Comparison of ENCODE assay signal across 8 cellular contexts in the genomic region with DNA sequence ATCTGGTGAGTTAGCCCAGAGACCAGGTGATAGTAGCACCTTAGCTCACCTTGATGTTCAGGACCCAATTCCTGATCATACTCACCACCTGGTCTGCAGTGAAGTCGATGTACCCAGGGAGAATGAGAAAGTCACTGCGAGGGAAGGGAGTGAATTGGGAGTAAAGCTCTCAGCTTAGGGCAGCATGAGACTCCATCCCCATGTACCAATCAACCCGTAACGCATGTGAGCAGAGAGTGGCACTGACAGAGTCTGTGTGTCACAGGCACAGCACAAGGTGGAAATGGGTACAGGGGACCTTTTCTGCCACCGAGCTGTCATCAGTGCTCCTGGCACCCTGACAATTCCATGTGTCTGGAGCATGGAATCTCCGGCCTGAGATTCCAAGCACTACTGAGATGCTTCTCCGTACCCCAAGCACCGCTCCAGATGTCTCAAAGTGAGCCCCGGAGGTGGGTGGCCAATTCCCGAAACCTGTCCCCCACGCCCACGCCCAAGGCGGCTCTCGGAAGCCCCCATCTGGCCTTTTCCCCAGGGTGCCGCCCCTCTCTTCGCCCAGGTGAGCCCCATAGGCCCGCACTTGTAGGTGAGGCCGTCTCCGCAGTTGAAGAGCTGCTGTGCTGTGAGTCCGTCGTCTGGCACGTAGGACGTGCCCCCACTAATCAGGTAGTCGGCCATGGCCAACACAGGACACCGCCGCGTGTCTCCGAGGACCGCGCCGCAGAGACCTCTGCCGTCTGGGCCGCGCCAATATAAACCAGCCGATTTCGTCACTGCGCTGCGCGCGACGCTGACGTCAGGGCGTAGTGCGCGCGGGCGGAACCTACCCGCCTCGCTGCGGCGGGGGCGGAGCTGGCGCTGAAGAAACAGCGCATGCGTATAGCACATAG. TPM values are rescaled to one million over a fixed set of nuclear protein-coding genes. Genes with fewer than 3 reads are reported as not detected.
DNase-seq lines count a peak whose midpoint lies in the region; ATAC-seq and TF ChIP-seq lines count a peak whose summit lies in the region.

A gene (minus strand): TSS at position 726 of the 890 bp plus-strand sequence. CDS start 48 bp downstream, at position 678.

- peak; percentile 86 to 96 (median 91) for DNase-seq in CD8-positive, alpha-beta T cell
- peak; percentile 82 for DNase-seq in HS-27A (ENCODE audit: low read depth)
- peak; percentile 80 for DNase-seq in NK-92 treated with Interleukin-12 subunit alpha and Interleukin-12 subunit beta, amount 100 ng/mL, for 24 hours (lab: John Stamatoyannopoulos, UW)
- DNase-seq in activated CD8-positive, alpha-beta memory T cell treated with anti-CD3 and anti-CD28 coated beads for 24 hours: peak; percentile 98
- peak; percentile 92 to 93 (median 92) for DNase-seq in effector memory CD8-positive, alpha-beta T cell
- peak; percentile 87 to 89 for DNase-seq in memory B cell (ENCODE audit: low spot score in 2 of 2)
- DNase-seq in stimulated activated CD8-positive, alpha-beta memory T cell treated with anti-CD3 and anti-CD28 coated beads, Interleukin-12 subunit alpha, Interleukin-12 subunit beta, amount 100 ng/mL, for 1 hour (ENCODE audit: low read depth): peak; percentile 90

- POLR2A ChIA-PET in CD8-positive, alpha-beta T cell (lab: Charles Lee): interaction anchor here (0.6 to 2.7 kb wide), 16 partner anchors 8 to 312 kb away, joined by 3 to 33 read pairs (median 4); a partner anchor contains a TSS

- H3K4me1 Mint-ChIP-seq in CD8-positive, alpha-beta T cell (ENCODE audit: low read depth): peaks cover 25% of the 10 kb centered on the region
- peaks cover 24 to 28% of the 10 kb centered on the region in 2 donors for H3K4me1 Mint-ChIP-seq in effector memory CD8-positive, alpha-beta T cell (ENCODE audit: low read depth in 2 of 2)
- peaks cover 28% of the 10 kb centered on the region for H3K4me1 Mint-ChIP-seq in memory B cell

- H3K4me1 ChIP-seq in CD8-positive, alpha-beta T cell (ENCODE audit: insufficient read depth, low read length): peaks cover 13% of the 10 kb centered on the region

- H3K9me3 Mint-ChIP-seq in CD8-positive, alpha-beta T cell: no peaks in the 10 kb centered on the region
- H3K9me3 Mint-ChIP-seq in effector memory CD8-positive, alpha-beta T cell: no peaks in the 10 kb centered on the region
- H3K9me3 Mint-ChIP-seq in memory B cell: no peaks in the 10 kb centered on the region

- peaks cover 69% of the 10 kb centered on the region for H3K36me3 Mint-ChIP-seq in CD8-positive, alpha-beta T cell
- H3K36me3 Mint-ChIP-seq in effector memory CD8-positive, alpha-beta T cell (ENCODE audit: insufficient read depth): peaks cover 83% of the 10 kb centered on the region
- peaks cover 27% of the 10 kb centered on the region for H3K36me3 Mint-ChIP-seq in memory B cell

- H3K9me3 ChIP-seq in CD8-positive, alpha-beta T cell (ENCODE audit: low read length): no peaks in the 10 kb centered on the region

- peak; percentile 95 for ATAC-seq in CD8-positive, alpha-beta T cell
- ATAC-seq in GM19463 (IDR thresholded peaks at IDR 0.05; ENCODE audit: unreplicated experiment): peak; percentile 87
- peak; percentile 96 for ATAC-seq in effector memory CD8-positive, alpha-beta T cell (replicated peaks)
- peak; percentile 96 for ATAC-seq in memory B cell (ENCODE audit: low read depth)

- no peak for TF ChIP-seq CTCF in CD8-positive, alpha-beta T cell (IDR thresholded peaks at IDR 0.05)

- H3K4me3 Mint-ChIP-seq in CD8-positive, alpha-beta T cell: peak within 1 kb of the TSS; percentile 92
- H3K4me3 Mint-ChIP-seq in effector memory CD8-positive, alpha-beta T cell: peak within 1 kb of the TSS; percentile 88 to 97
- H3K4me3 Mint-ChIP-seq in memory B cell: peak within 1 kb of the TSS; percentile 91

- intact Hi-C loops in CD8-positive, alpha-beta T cell (cut with DNase I, micrococcal nuclease): loop anchor here (1.0 to 10.0 kb wide), 11 partner anchors 8 to 696 kb away; a partner anchor contains a TSS

- peak within 1 kb of the TSS; percentile 52 for H3K4me3 ChIP-seq in CD8-positive, alpha-beta T cell (ENCODE audit: low read depth, low read length)

- peak within 1 kb of the TSS; percentile 97 for H3K27ac Mint-ChIP-seq in CD8-positive, alpha-beta T cell
- peak within 1 kb of the TSS; percentile 98 to 99 for H3K27ac Mint-ChIP-seq in effector memory CD8-positive, alpha-beta T cell
- H3K27ac Mint-ChIP-seq in memory B cell: peak within 1 kb of the TSS; percentile 96

- CTCF ChIA-PET in CD8-positive, alpha-beta T cell (lab: Charles Lee): interaction anchor here (0.6 to 2.2 kb wide), 7 partner anchors 8 to 44 kb away, joined by 3 to 14 read pairs (median 3); a partner anchor contains a TSS

- H3K27ac ChIP-seq in CD8-positive, alpha-beta T cell (ENCODE audit: low read depth, low read length): peak within 1 kb of the TSS; percentile 77

- H3K27me3 ChIP-seq in CD8-positive, alpha-beta T cell (ENCODE audit: insufficient read depth, low read length): no peaks in the 10 kb centered on the region

- H3K36me3 ChIP-seq in CD8-positive, alpha-beta T cell (ENCODE audit: insufficient read depth, low read length): peaks cover 31% of the 10 kb centered on the region

- no peaks in the 10 kb centered on the region for H3K27me3 Mint-ChIP-seq in CD8-positive, alpha-beta T cell (ENCODE audit: low read depth)
- no peaks in the 10 kb centered on the region for H3K27me3 Mint-ChIP-seq in effector memory CD8-positive, alpha-beta T cell
- H3K27me3 Mint-ChIP-seq in memory B cell: no peaks in the 10 kb centered on the region

RNA-seq across cellular contexts. Expression of the gene that starts here (rescaled TPM):
- total RNA-seq in CD8-positive, alpha-beta T cell: 100 to 1,000 TPM; 115 to 117 TPM

Comparison
In these comparisons a context has a peak if more than half of its experiments do, and no peak if none do; other contexts are left out.
1. Peak in every context shown above with its lines: DNase-seq, ATAC-seq, H3K4me3 ChIP-seq and H3K27ac ChIP-seq.